16 cellular contexts compared by ENCODE assay signal in genomic region chr1:243528459-243529120, GRCh38.
DNase-seq lines count a peak whose midpoint lies in the region; ATAC-seq, FAIRE-seq and TF ChIP-seq lines count a peak whose summit lies in the region.
"Had no signal": no experiment of that assay in that cellular context is flagged by ENCODE, and none has a peak within 500 bp of the region (broad histone marks: within the 10 kb centered on the region; RNA-seq: fewer than 3 reads in every experiment).

No MANE protein-coding gene starts in this region.

- WGBS in GM12878 (ENCODE audit: insufficient coverage, insufficient replicate concordance, low lambda C conversion rate, missing lambda C conversion rate) = 96% methylated on average over 2 of the region's 2 CpGs

- TF ChIP-seq EP300 in GM12878 (IDR thresholded peaks at IDR 0.05; ENCODE audit: borderline replicate concordance in 1 of 2, control insufficient read depth in 1 of 2, low read depth in 2 of 2, low read length in 2 of 2) = no peak

- peak; percentile 59 to 74 for ATAC-seq in natural killer cell treated with Interleukin-12 subunit alpha and Interleukin-12 subunit beta and Interleukin-15 and Interleukin-18, amount 100 ng/mL, for 72 hours
- ATAC-seq in natural killer cell (no peak), GM12878 (no peak), GM18520 (IDR thresholded peaks at IDR 0.05; ENCODE audit: unreplicated experiment) (no peak), HG02678 (IDR thresholded peaks at IDR 0.05; ENCODE audit: unreplicated experiment) (no peak)
- ATAC-seq: HCT116, HepG2 had no signal

- H3K4me1 ChIP-seq in GM12878 (ENCODE audit: control insufficient read depth, insufficient read depth, low read length) = no peaks in the 10 kb centered on the region

- no peaks in the 10 kb centered on the region for H3K36me3 ChIP-seq in GM12878 (ENCODE audit: control insufficient read depth in 2 of 2, insufficient read depth in 2 of 2, low read length in 1 of 2)

- H3K4me3 Mint-ChIP-seq in natural killer cell treated with Interleukin-12 subunit alpha and Interleukin-12 subunit beta and Interleukin-15 and Interleukin-18, amount 100 ng/mL, for 72 hours = peak overlapping the region; percentile 49
- no peak overlapping the region for H3K4me3 Mint-ChIP-seq in natural killer cell
- H3K4me3 Mint-ChIP-seq: CD4-positive, alpha-beta memory T cell had no signal

- no TSS peak for BruUV-seq in GM12878 (replicated peaks; lab: Mats Ljungman, UMichigan)

- TF ChIP-seq RAD21 in GM12878 (IDR thresholded peaks at IDR 0.05; ENCODE audit: insufficient read depth, low read depth, low read length) = no peak

- peak overlapping the region; percentile 52 to 59 for H3K27ac Mint-ChIP-seq in natural killer cell treated with Interleukin-12 subunit alpha and Interleukin-12 subunit beta and Interleukin-15 and Interleukin-18, amount 100 ng/mL, for 72 hours
- no peak overlapping the region for H3K27ac Mint-ChIP-seq in natural killer cell

- in situ Hi-C loops in GM12878 (cut with MboI) = no loop called here

- no peak overlapping the region for H3K9ac ChIP-seq in GM12878 (ENCODE audit: control insufficient read depth, insufficient read depth, low read length)
- H3K9ac ChIP-seq: BLaER1 treated with 17β-estradiol and CSF1 and Interleukin-3, amounts not matched to agents 10 nM and 100 nM had no signal

- TF ChIP-seq POLR2A in H54 (IDR thresholded peaks at IDR 0.05; ENCODE audit: low read depth, low read length) (no peak), GM12878 (IDR thresholded peaks at IDR 0.05; ENCODE audit: low read depth, low read length) (no peak)

- H3K4me1 Mint-ChIP-seq in natural killer cell treated with Interleukin-12 subunit alpha and Interleukin-12 subunit beta and Interleukin-15 and Interleukin-18, amount 100 ng/mL, for 72 hours (ENCODE audit: low read depth in 2 of 2) = peaks cover 19 to 39% of the 10 kb centered on the region in 2 donors
- H3K4me1 Mint-ChIP-seq in natural killer cell = peaks cover 24% of the 10 kb centered on the region in 2 donors

- no peaks in the 10 kb centered on the region for H3K27me3 ChIP-seq in GM12878 (replicated peaks in 1 of 2; ENCODE audit: control insufficient read depth in 2 of 2, insufficient read depth in 2 of 2, low read length in 1 of 2)
- H3K27me3 ChIP-seq: BLaER1 treated with 17β-estradiol and CSF1 and Interleukin-3, amounts not matched to agents 10 nM and 100 nM had no signal

- RAD21 ChIA-PET in GM12878 (lab: Charles Lee; ENCODE audit: unreplicated experiment) = no interaction called here

- no peak overlapping the region for H3K4me2 ChIP-seq in GM12878 (ENCODE audit: control insufficient read depth, insufficient read depth)
- H3K4me2 ChIP-seq: BLaER1 treated with 17β-estradiol and CSF1 and Interleukin-3, amounts not matched to agents 10 nM and 100 nM had no signal

- H3K4me3 ChIP-seq in GM12878 = no peak overlapping the region
- H3K4me3 ChIP-seq: BLaER1 treated with 17β-estradiol and CSF1 and Interleukin-3, amounts not matched to agents 10 nM and 100 nM had no signal

- CTCF ChIA-PET in GM12878 (lab: Yijun Ruan, JAX) = interaction anchor here (0.8 kb wide), 1 partner anchor 8 kb away, joined by 3 read pairs; no protein-coding TSS in a partner anchor

- intact Hi-C loops in natural killer cell (cut with micrococcal nuclease) = no loop called here
- intact Hi-C loops in GM12878 (cut with micrococcal nuclease; ENCODE audit: unreplicated experiment) = no loop called here

- peaks cover 7% of the 10 kb centered on the region for H3K9me3 Mint-ChIP-seq in natural killer cell treated with Interleukin-12 subunit alpha and Interleukin-12 subunit beta and Interleukin-15 and Interleukin-18, amount 100 ng/mL, for 72 hours
- peaks cover 0 to 2% of the 10 kb centered on the region in 2 donors for H3K9me3 Mint-ChIP-seq in natural killer cell

- no peak for TF ChIP-seq CTCF in natural killer cell (IDR thresholded peaks at IDR 0.05)
- no peak for TF ChIP-seq CTCF in GM12878 (IDR thresholded peaks at IDR 0.05 in 2 of 3, conservative IDR thresholded peaks at IDR 0.05 in 1 of 3; ENCODE audit: control insufficient read depth in 2 of 3, extremely low read depth in 1 of 3, insufficient read depth in 1 of 3, low read depth in 3 of 3, low read length in 3 of 3)

- no peaks in the 10 kb centered on the region for H4K20me1 ChIP-seq in GM12878 (ENCODE audit: control insufficient read depth, insufficient read depth)
- H4K20me1 ChIP-seq: BLaER1 treated with 17β-estradiol and CSF1 and Interleukin-3, amounts not matched to agents 10 nM and 100 nM had no signal

- H2AFZ ChIP-seq in GM12878 (ENCODE audit: control insufficient read depth, low read depth, low read length) = no peak overlapping the region

- no peak overlapping the region for H3K27ac ChIP-seq in GM12878 (ENCODE audit: control insufficient read depth, insufficient read depth)
- H3K27ac ChIP-seq: BLaER1 treated with 17β-estradiol and CSF1 and Interleukin-3, amounts not matched to agents 10 nM and 100 nM had no signal

- DNase-seq in natural killer cell treated with Interleukin-12 subunit alpha and Interleukin-12 subunit beta and Interleukin-15 and Interleukin-18, amount 100 ng/mL, for 72 hours (ENCODE audit: low spot score) = no peak
- DNase-seq in natural killer cell (no peak), H54 (ENCODE audit: insufficient read length, low spot score) (no peak), GM12878 (ENCODE audit: low read depth, low spot score) (no peak), D341Med (ENCODE audit: low spot score) (no peak)
- no peak for DNase-seq in stimulated activated CD4-positive, alpha-beta T cell treated with anti-CD3 and anti-CD28 coated beads, Interleukin-4, amount 100 ng/mL, for 4 hours
- DNase-seq: 8988T; ACHN; CD4-positive, alpha-beta memory T cell had no signal

- FAIRE-seq in H54 (lab: Jason Lieb, UNC) (peak; percentile 27), GM12878 (lab: Jason Lieb, UNC) (peak; percentile 52)
- FAIRE-seq: GM12892, HepG2, HTR-8/SVneo had no signal

- H3K79me2 ChIP-seq in GM12878 (ENCODE audit: control insufficient read depth, insufficient read depth, low read length) = no peaks in the 10 kb centered on the region

- POLR2A ChIA-PET in GM12878 (lab: Charles Lee) = interaction anchor here (0.6 to 0.7 kb wide), 2 partner anchors 117 to 127 kb away, joined by 3 to 4 read pairs; no protein-coding TSS in a partner anchor

- H3K9me3 ChIP-seq in GM12878 (replicated peaks; ENCODE audit: control insufficient read depth, insufficient read depth, low read length) = no peaks in the 10 kb centered on the region

- H3K36me3 Mint-ChIP-seq in natural killer cell treated with Interleukin-12 subunit alpha and Interleukin-12 subunit beta and Interleukin-15 and Interleukin-18, amount 100 ng/mL, for 72 hours = peaks cover 21% of the 10 kb centered on the region
- no peaks in the 10 kb centered on the region for H3K36me3 Mint-ChIP-seq in natural killer cell

- no peaks in the 10 kb centered on the region for H3K27me3 Mint-ChIP-seq in natural killer cell treated with Interleukin-12 subunit alpha and Interleukin-12 subunit beta and Interleukin-15 and Interleukin-18, amount 100 ng/mL, for 72 hours
- no peaks in the 10 kb centered on the region for H3K27me3 Mint-ChIP-seq in natural killer cell (ENCODE audit: low read depth in 2 of 2)
- H3K27me3 Mint-ChIP-seq: CD4-positive, alpha-beta memory T cell had no signal

- SMC1A ChIA-PET in GM12878 (lab: Charles Lee; ENCODE audit: uncharacterized antibody, unreplicated experiment) = no interaction called here

TF ChIP-seq in GM12878, 131 proteins besides CTCF, POLR2A, EP300 and RAD21 (continues in another document):
- TF ChIP-seq, protein P1, sequence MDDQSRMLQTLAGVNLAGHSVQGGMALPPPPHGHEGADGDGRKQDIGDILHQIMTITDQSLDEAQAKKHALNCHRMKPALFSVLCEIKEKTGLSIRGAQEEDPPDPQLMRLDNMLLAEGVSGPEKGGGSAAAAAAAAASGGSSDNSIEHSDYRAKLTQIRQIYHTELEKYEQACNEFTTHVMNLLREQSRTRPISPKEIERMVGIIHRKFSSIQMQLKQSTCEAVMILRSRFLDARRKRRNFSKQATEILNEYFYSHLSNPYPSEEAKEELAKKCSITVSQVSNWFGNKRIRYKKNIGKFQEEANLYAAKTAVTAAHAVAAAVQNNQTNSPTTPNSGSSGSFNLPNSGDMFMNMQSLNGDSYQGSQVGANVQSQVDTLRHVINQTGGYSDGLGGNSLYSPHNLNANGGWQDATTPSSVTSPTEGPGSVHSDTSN (IDR thresholded peaks at IDR 0.05; ENCODE audit: insufficient replicate concordance, low read depth, low read length) = no peak
- no peak for TF ChIP-seq SUZ12 (IDR thresholded peaks at IDR 0.05; ENCODE audit: unreplicated experiment)
- TF ChIP-seq, protein P2, sequence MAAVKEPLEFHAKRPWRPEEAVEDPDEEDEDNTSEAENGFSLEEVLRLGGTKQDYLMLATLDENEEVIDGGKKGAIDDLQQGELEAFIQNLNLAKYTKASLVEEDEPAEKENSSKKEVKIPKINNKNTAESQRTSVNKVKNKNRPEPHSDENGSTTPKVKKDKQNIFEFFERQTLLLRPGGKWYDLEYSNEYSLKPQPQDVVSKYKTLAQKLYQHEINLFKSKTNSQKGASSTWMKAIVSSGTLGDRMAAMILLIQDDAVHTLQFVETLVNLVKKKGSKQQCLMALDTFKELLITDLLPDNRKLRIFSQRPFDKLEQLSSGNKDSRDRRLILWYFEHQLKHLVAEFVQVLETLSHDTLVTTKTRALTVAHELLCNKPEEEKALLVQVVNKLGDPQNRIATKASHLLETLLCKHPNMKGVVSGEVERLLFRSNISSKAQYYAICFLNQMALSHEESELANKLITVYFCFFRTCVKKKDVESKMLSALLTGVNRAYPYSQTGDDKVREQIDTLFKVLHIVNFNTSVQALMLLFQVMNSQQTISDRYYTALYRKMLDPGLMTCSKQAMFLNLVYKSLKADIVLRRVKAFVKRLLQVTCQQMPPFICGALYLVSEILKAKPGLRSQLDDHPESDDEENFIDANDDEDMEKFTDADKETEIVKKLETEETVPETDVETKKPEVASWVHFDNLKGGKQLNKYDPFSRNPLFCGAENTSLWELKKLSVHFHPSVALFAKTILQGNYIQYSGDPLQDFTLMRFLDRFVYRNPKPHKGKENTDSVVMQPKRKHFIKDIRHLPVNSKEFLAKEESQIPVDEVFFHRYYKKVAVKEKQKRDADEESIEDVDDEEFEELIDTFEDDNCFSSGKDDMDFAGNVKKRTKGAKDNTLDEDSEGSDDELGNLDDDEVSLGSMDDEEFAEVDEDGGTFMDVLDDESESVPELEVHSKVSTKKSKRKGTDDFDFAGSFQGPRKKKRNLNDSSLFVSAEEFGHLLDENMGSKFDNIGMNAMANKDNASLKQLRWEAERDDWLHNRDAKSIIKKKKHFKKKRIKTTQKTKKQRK (IDR thresholded peaks at IDR 0.05; ENCODE audit: low read depth, low read length) = no peak

Comparison
In these comparisons a context has a peak if more than half of its experiments do, and no peak if none do; other contexts are left out.
1. ATAC-seq: peak in natural killer cell treated with Interleukin-12 subunit alpha and Interleukin-12 subunit beta and Interleukin-15 and Interleukin-18, amount 100 ng/mL, for 72 hours (2 of 2); none in natural killer cell (0 of 3), GM12878 (single experiment), GM18520 (single experiment) and HG02678 (single experiment).
2. H3K27ac Mint-ChIP-seq: peak in natural killer cell treated with Interleukin-12 subunit alpha and Interleukin-12 subunit beta and Interleukin-15 and Interleukin-18, amount 100 ng/mL, for 72 hours (2 of 2); none in natural killer cell (0 of 2).